In genomic region chrX:129908636-129909035, GRCh38 we compare ENCODE assay signal across 16 cellular contexts. TPM values are rescaled to one million over a fixed set of nuclear protein-coding genes. Genes with fewer than 3 reads are reported as not detected.
DNase-seq lines count a peak whose midpoint lies in the region; ATAC-seq and TF ChIP-seq lines count a peak whose summit lies in the region.
"Had no signal": no experiment of that assay in that cellular context is flagged by ENCODE, and none has a peak within 500 bp of the region (broad histone marks: within the 10 kb centered on the region; RNA-seq: fewer than 3 reads in every experiment).

No MANE protein-coding gene starts in this region.

- POLR2A ChIA-PET in activated CD4-positive, alpha-beta T cell treated with anti-CD3 and anti-CD28 coated beads, Interleukin-2, amount 10 ng/mL, durations not matched to agents 7 days and 5 days (lab: Charles Lee), result no interaction called here

- H3K36me3 Mint-ChIP-seq in activated CD4-positive, alpha-beta T cell treated with anti-CD3 and anti-CD28 coated beads, Interleukin-2, amount 10 ng/mL, durations not matched to agents 24 days and 14 days (ENCODE audit: low read depth), result peaks cover 30% of the 10 kb centered on the region
- peaks cover 26% of the 10 kb centered on the region for H3K36me3 Mint-ChIP-seq in activated CD4-positive, alpha-beta T cell treated with anti-CD3 and anti-CD28 coated beads, Interleukin-2, amount 10 ng/mL, durations not matched to agents 7 days and 5 days (ENCODE audit: low read depth)
- H3K36me3 Mint-ChIP-seq in activated naive CD8-positive, alpha-beta T cell treated with anti-CD3 and anti-CD28 coated beads for 36 hours, result peaks cover 20% of the 10 kb centered on the region

- peak overlapping the region; percentile 18 for H3K27ac Mint-ChIP-seq in activated CD4-positive, alpha-beta T cell treated with anti-CD3 and anti-CD28 coated beads, Interleukin-2, amount 10 ng/mL, durations not matched to agents 24 days and 14 days
- no peak overlapping the region for H3K27ac Mint-ChIP-seq in activated CD4-positive, alpha-beta T cell treated with anti-CD3 and anti-CD28 coated beads, Interleukin-2, amount 10 ng/mL, durations not matched to agents 7 days and 5 days
- peak overlapping the region; percentile 25 for H3K27ac Mint-ChIP-seq in activated naive CD8-positive, alpha-beta T cell treated with anti-CD3 and anti-CD28 coated beads for 36 hours
- H3K27ac Mint-ChIP-seq: CD8-positive, alpha-beta memory T cell had no signal

- no peak for ATAC-seq in GM21737 (IDR thresholded peaks at IDR 0.05; ENCODE audit: unreplicated experiment)
- no peak for ATAC-seq in HG02885 (IDR thresholded peaks at IDR 0.05; ENCODE audit: poor library complexity, unreplicated experiment)
- no peak for ATAC-seq in HG03354 (IDR thresholded peaks at IDR 0.05; ENCODE audit: poor library complexity, severe bottlenecking, unreplicated experiment)
- ATAC-seq: A549, Right ventricle myocardium inferior had no signal

- peaks cover 10% of the 10 kb centered on the region for H3K4me1 Mint-ChIP-seq in activated CD4-positive, alpha-beta T cell treated with anti-CD3 and anti-CD28 coated beads, Interleukin-2, amount 10 ng/mL, durations not matched to agents 24 days and 14 days
- H3K4me1 Mint-ChIP-seq in activated CD4-positive, alpha-beta T cell treated with anti-CD3 and anti-CD28 coated beads, Interleukin-2, amount 10 ng/mL, durations not matched to agents 7 days and 5 days, result peaks cover 25% of the 10 kb centered on the region
- H3K4me1 Mint-ChIP-seq in activated naive CD8-positive, alpha-beta T cell treated with anti-CD3 and anti-CD28 coated beads for 36 hours, result peaks cover 17% of the 10 kb centered on the region

- no peak for TF ChIP-seq RAD21 in Ishikawa (IDR thresholded peaks at IDR 0.05; ENCODE audit: low read depth)

- DNase-seq in activated CD4-positive, alpha-beta T cell treated with anti-CD3 and anti-CD28 coated beads, Interleukin-2, amount 10 ng/mL, durations not matched to agents 24 days and 14 days, result no peak
- no peak for DNase-seq in activated CD4-positive, alpha-beta T cell treated with anti-CD3 and anti-CD28 coated beads, Interleukin-2, amount 10 ng/mL, durations not matched to agents 7 days and 5 days
- DNase-seq in Caki2 (ENCODE audit: low read depth), result peak; percentile 6
- DNase-seq in activated naive CD8-positive, alpha-beta T cell treated with anti-CD3 and anti-CD28 coated beads for 36 hours, result no peak
- DNase-seq: CD8-positive, alpha-beta memory T cell; H7; NCI-H1417 treated with DMSO at 0.1 percent for 48 hours; NCI-H1930; NCI-H2171 treated with DMSO at 0.1 percent for 48 hours; NCI-H446 treated with DMSO at 0.1 percent for 48 hours had no signal

- no peaks in the 10 kb centered on the region for H3K9me3 Mint-ChIP-seq in activated CD4-positive, alpha-beta T cell treated with anti-CD3 and anti-CD28 coated beads, Interleukin-2, amount 10 ng/mL, durations not matched to agents 24 days and 14 days
- no peaks in the 10 kb centered on the region for H3K9me3 Mint-ChIP-seq in activated CD4-positive, alpha-beta T cell treated with anti-CD3 and anti-CD28 coated beads, Interleukin-2, amount 10 ng/mL, durations not matched to agents 7 days and 5 days
- no peaks in the 10 kb centered on the region for H3K9me3 Mint-ChIP-seq in activated naive CD8-positive, alpha-beta T cell treated with anti-CD3 and anti-CD28 coated beads for 36 hours
- H3K9me3 Mint-ChIP-seq: CD8-positive, alpha-beta memory T cell had no signal

- H3K4me3 Mint-ChIP-seq in activated CD4-positive, alpha-beta T cell treated with anti-CD3 and anti-CD28 coated beads, Interleukin-2, amount 10 ng/mL, durations not matched to agents 24 days and 14 days, result no peak overlapping the region
- no peak overlapping the region for H3K4me3 Mint-ChIP-seq in activated CD4-positive, alpha-beta T cell treated with anti-CD3 and anti-CD28 coated beads, Interleukin-2, amount 10 ng/mL, durations not matched to agents 7 days and 5 days
- peak overlapping the region; percentile 4 for H3K4me3 Mint-ChIP-seq in activated naive CD8-positive, alpha-beta T cell treated with anti-CD3 and anti-CD28 coated beads for 36 hours

- intact Hi-C loops in activated CD4-positive, alpha-beta T cell treated with anti-CD3 and anti-CD28 coated beads, Interleukin-2, amount 10 ng/mL, durations not matched to agents 24 days and 14 days (cut with micrococcal nuclease), result loop anchor here (5.0 to 10.0 kb wide), 3 partner anchors 126 to 301 kb away; no protein-coding TSS in a partner anchor

- CTCF ChIA-PET in activated CD4-positive, alpha-beta T cell treated with anti-CD3 and anti-CD28 coated beads, Interleukin-2, amount 10 ng/mL, durations not matched to agents 7 days and 5 days (lab: Charles Lee), result no interaction called here

- in situ Hi-C loops in Caki2 (cut with HindIII; ENCODE audit: low pct_unique_long_range_greater_than_20kb, low sequenced_read_pairs), result no loop called here

- H3K27me3 Mint-ChIP-seq in activated CD4-positive, alpha-beta T cell treated with anti-CD3 and anti-CD28 coated beads, Interleukin-2, amount 10 ng/mL, durations not matched to agents 24 days and 14 days, result no peaks in the 10 kb centered on the region
- H3K27me3 Mint-ChIP-seq in activated CD4-positive, alpha-beta T cell treated with anti-CD3 and anti-CD28 coated beads, Interleukin-2, amount 10 ng/mL, durations not matched to agents 7 days and 5 days, result no peaks in the 10 kb centered on the region
- no peaks in the 10 kb centered on the region for H3K27me3 Mint-ChIP-seq in activated naive CD8-positive, alpha-beta T cell treated with anti-CD3 and anti-CD28 coated beads for 36 hours
- H3K27me3 Mint-ChIP-seq: CD8-positive, alpha-beta memory T cell had no signal

- TF ChIP-seq EP300 in Ishikawa (IDR thresholded peaks at IDR 0.05; ENCODE audit: borderline replicate concordance), result no peak

TF ChIP-seq in Ishikawa, 13 proteins besides CTCF, POLR2A, EP300 and RAD21:
- TF ChIP-seq TEAD4 (IDR thresholded peaks at IDR 0.05) (peak; percentile 57; the same call in 1 of the 2 replicates), CREB1 (IDR thresholded peaks at IDR 0.05; ENCODE audit: low read depth) (no peak), TAF1 (IDR thresholded peaks at IDR 0.05; ENCODE audit: low read depth) (no peak), FOXM1 (IDR thresholded peaks at IDR 0.05; ENCODE audit: borderline replicate concordance, low read depth) (no peak)

RNA-seq across cellular contexts. Expression of gene UTP14A, which starts 2.7 kb away (rescaled TPM):
- total RNA-seq in activated CD4-positive, alpha-beta T cell treated with anti-CD3 and anti-CD28 coated beads, Interleukin-2, amount 10 ng/mL, durations not matched to agents 24 days and 14 days, result 57.9 and 58.1 TPM in 2 replicates
- total RNA-seq in activated CD4-positive, alpha-beta T cell treated with anti-CD3 and anti-CD28 coated beads, Interleukin-2, amount 10 ng/mL, durations not matched to agents 7 days and 5 days, result 10 to 100 TPM; 26.4 to 28.6 TPM
- total RNA-seq in Caki2 (2014; rRNA removed; shearing (Covaris generic); ENCODE audit: low replicate concordance), result 6.9 and 15.1 TPM in 2 replicates
- 10 to 100 TPM; 67.6 to 68.6 TPM for total RNA-seq in activated naive CD8-positive, alpha-beta T cell treated with anti-CD3 and anti-CD28 coated beads for 36 hours
